1 cellular context compared by ENCODE assay signal in the genomic region with DNA sequence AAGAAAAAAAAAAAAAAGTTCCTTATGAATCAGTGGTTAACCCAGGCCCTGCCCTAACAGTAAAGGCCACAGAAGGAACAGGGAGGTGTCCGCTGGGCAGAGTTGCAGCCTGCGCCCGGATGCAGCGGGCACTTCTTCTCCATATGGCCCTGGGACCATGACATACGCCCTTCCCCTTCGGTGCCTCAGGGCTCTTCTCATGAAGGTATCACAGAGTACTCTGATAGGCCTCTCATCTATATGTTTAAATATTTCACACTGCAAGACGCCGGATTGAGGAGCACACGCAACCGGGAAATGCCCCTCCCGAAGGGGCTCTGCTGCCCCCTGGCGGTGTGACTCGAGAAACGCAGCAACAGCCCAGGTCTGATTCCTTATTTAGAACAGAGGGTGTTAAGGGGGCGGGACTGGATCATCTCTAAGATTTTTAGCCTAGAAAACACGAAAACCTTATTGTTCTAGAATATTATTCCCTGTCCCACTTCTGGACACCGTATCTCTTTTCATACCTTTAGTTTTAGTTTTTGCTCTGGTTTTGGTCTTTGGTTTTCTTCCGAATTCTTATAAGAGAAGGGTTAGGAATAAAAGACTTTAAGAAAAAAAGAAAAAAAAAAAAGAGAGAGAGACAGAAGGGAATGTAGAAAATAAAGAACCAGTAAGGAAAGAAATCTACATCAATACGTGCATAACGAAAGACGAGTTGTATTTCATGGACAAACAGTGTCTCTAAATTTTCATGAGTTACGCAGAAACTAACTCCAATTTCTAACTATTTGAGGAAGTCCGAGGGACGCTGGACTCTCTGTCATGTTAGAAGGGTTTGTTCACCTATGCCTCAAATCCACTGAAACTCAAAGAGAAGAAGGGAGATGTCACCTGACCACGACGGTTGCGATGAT.
TF ChIP-seq lines count a peak whose summit lies in the region.

No MANE protein-coding gene starts in this region.

TF ChIP-seq in HepG2, 621 proteins besides CTCF, POLR2A, EP300 and RAD21 (continued from another document):
- TF ChIP-seq, protein P1, sequence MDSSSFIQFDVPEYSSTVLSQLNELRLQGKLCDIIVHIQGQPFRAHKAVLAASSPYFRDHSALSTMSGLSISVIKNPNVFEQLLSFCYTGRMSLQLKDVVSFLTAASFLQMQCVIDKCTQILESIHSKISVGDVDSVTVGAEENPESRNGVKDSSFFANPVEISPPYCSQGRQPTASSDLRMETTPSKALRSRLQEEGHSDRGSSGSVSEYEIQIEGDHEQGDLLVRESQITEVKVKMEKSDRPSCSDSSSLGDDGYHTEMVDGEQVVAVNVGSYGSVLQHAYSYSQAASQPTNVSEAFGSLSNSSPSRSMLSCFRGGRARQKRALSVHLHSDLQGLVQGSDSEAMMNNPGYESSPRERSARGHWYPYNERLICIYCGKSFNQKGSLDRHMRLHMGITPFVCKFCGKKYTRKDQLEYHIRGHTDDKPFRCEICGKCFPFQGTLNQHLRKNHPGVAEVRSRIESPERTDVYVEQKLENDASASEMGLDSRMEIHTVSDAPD (CRISPR knock-in tag; IDR thresholded peaks at IDR 0.05) = no peak
- TF ChIP-seq PRDM15 (CRISPR knock-in tag; IDR thresholded peaks at IDR 0.05) = no peak
- TF ChIP-seq GLI4 (CRISPR knock-in tag; IDR thresholded peaks at IDR 0.05; ENCODE audit: borderline replicate concordance) = no peak
- TF ChIP-seq, protein P2, sequence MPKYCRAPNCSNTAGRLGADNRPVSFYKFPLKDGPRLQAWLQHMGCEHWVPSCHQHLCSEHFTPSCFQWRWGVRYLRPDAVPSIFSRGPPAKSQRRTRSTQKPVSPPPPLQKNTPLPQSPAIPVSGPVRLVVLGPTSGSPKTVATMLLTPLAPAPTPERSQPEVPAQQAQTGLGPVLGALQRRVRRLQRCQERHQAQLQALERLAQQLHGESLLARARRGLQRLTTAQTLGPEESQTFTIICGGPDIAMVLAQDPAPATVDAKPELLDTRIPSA (CRISPR knock-in tag; IDR thresholded peaks at IDR 0.05; ENCODE audit: borderline replicate concordance) = no peak
